8 cellular contexts compared by ENCODE assay signal in genomic region chr17:44557653-44558285, GRCh38. TPM values are rescaled to one million over a fixed set of nuclear protein-coding genes. Genes with fewer than 3 reads are reported as not detected.
DNase-seq lines count a peak whose midpoint lies in the region; ATAC-seq and TF ChIP-seq lines count a peak whose summit lies in the region.

No MANE protein-coding gene starts in this region.

- H3K27me3 ChIP-seq in HUES6 (ENCODE audit: control insufficient read depth, insufficient read depth, low read length), result peaks cover 55% of the 10 kb centered on the region

- H3K4me1 Mint-ChIP-seq in naive thymus-derived CD8-positive, alpha-beta T cell, result peaks cover 20 to 35% (median 23%) of the 10 kb centered on the region in 4 donors

- peak; percentile 71 for DNase-seq in D341Med (ENCODE audit: low spot score)
- peak; percentile 41 to 51 for DNase-seq in activated CD4-positive, alpha-beta T cell treated with anti-CD3 and anti-CD28 coated beads, Interleukin-2, amount 50 U/mL, for 48 hours
- DNase-seq in erythroblast (lab: John Stamatoyannopoulos, UW), result peak; percentile 14 to 29
- DNase-seq in naive thymus-derived CD8-positive, alpha-beta T cell, result peak in 7 of 10 donors; percentile 16 to 36 (median 22)

- H3K36me3 ChIP-seq in HUES6 (ENCODE audit: control insufficient read depth, insufficient read depth, low read length), result no peaks in the 10 kb centered on the region

- ATAC-seq in naive thymus-derived CD8-positive, alpha-beta T cell, result peak; percentile 63 to 66
- ATAC-seq in HG02973 (IDR thresholded peaks at IDR 0.05; ENCODE audit: unreplicated experiment) (no peak), HG02678 (IDR thresholded peaks at IDR 0.05; ENCODE audit: unreplicated experiment) (no peak), HG03469 (IDR thresholded peaks at IDR 0.05; ENCODE audit: unreplicated experiment) (no peak)

- H3K4me3 ChIP-seq in HUES6 (ENCODE audit: low read depth, low read length), result peak overlapping the region; percentile 80

- peak overlapping the region in 3 of 10 donors; percentile 36 to 77 (median 76) for H3K27ac Mint-ChIP-seq in naive thymus-derived CD8-positive, alpha-beta T cell

- peaks cover 48% of the 10 kb centered on the region for H3K4me1 ChIP-seq in HUES6 (ENCODE audit: control insufficient read depth, insufficient read depth, low read length)

- peak overlapping the region; percentile 66 for H3K9ac ChIP-seq in HUES6 (ENCODE audit: low read length)

- peak overlapping the region; percentile 76 to 94 (median 92) for H3K4me3 Mint-ChIP-seq in naive thymus-derived CD8-positive, alpha-beta T cell

- no peaks in the 10 kb centered on the region for H3K9me3 ChIP-seq in HUES6 (ENCODE audit: control insufficient read depth, insufficient read depth, low read depth, low read length)

- no peak overlapping the region for H3K27ac ChIP-seq in HUES6 (ENCODE audit: low read depth, low read length)

- POLR2A ChIA-PET in naive thymus-derived CD8-positive, alpha-beta T cell (lab: Charles Lee), result no interaction called here

- H3K36me3 Mint-ChIP-seq in naive thymus-derived CD8-positive, alpha-beta T cell, result peaks cover 0 to 4% (median 0%) of the 10 kb centered on the region in 3 donors

- no peak for TF ChIP-seq POLR2A in erythroblast (IDR thresholded peaks at IDR 0.05; ENCODE audit: low read length)

- no peaks in the 10 kb centered on the region for H3K9me3 Mint-ChIP-seq in naive thymus-derived CD8-positive, alpha-beta T cell

- peaks cover 17 to 72% (median 39%) of the 10 kb centered on the region in 5 donors for H3K27me3 Mint-ChIP-seq in naive thymus-derived CD8-positive, alpha-beta T cell

RNA-seq across cellular contexts. Expression of gene FZD2, which starts 0.5 kb away (rescaled TPM):
- under 1 TPM; 0.16 to 0.34 TPM for total RNA-seq in naive thymus-derived CD8-positive, alpha-beta T cell
- polyA plus RNA-seq in naive thymus-derived CD8-positive, alpha-beta T cell, result under 1 TPM in 1 of 3 donors, not detected in 2; 0.24 TPM

RNA-seq across cellular contexts. Expression of gene GPATCH8, which starts 54.6 kb away (rescaled TPM):
- total RNA-seq in naive thymus-derived CD8-positive, alpha-beta T cell, result 10 to 100 TPM; 73.1 to 94.8 TPM
- 10 to 100 TPM; 32.9 to 61.4 (median 44.7) TPM for polyA plus RNA-seq in naive thymus-derived CD8-positive, alpha-beta T cell

Comparison
In these comparisons a context has a peak if more than half of its experiments do, and no peak if none do; other contexts are left out.
1. ATAC-seq: peak in naive thymus-derived CD8-positive, alpha-beta T cell (2 of 2); none in HG02973 (single experiment), HG02678 (single experiment) and HG03469 (single experiment).
2. Peak in every context shown above with its lines, with median percentiles within 50 percentile points of each other: DNase-seq.